In the genomic region with DNA sequence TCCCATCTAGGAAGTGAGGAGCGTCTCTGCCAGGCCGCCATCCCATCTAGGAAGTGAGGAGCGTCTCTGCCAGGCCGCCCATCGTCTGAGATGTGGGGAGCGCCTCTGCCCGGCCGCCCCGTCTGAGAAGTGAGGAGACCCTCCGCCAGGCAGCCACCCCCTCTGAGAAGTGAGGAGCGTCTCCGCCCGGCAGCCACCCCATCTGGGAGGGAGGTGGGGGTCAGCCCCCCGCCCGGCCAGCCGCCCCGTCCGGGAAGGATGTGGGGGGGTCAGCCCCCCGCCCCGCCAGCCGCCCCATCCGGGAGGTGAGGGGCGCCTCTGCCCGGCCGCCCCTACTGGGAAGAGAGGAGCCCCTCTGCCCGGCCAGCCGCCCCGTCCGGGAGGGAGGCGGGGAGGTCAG, we compare ENCODE assay signal across 5 cellular contexts. TPM values are rescaled to one million over a fixed set of nuclear protein-coding genes. Genes with fewer than 3 reads are reported as not detected.
"Had no signal": no experiment of that assay in that cellular context is flagged by ENCODE, and none has a peak within 500 bp of the region (broad histone marks: within the 10 kb centered on the region; RNA-seq: fewer than 3 reads in every experiment).

No MANE protein-coding gene starts in this region.

RNA-seq across cellular contexts. Expression of gene ADIPOQ, which starts 31.3 kb away (rescaled TPM):
- total RNA-seq: HepG2, HT-29, HT1080, IMR-90, K562 had no signal
